In the genomic region with DNA sequence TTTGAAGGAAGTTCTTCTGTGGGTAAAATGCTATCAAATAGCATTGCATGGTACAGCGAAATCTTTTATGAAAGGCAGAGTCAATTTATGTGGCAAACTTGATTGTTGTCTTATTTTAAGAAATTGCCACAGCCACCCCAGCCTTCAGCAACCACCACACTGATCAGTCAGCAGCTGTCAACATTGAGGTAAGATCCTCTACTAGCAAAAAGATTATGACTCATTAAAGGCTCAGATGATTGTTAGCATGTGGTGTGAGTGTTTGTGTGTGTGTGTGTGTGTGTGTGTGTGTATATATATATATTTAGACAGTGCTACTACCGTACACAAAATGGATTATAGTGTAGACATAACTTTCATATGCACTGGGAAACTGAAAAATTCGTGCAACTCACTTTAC, we compare ENCODE assay signal across 16 cellular contexts. TPM values are rescaled to one million over a fixed set of nuclear protein-coding genes. Genes with fewer than 3 reads are reported as not detected.
A peak's percentile ranks its signal among the peaks of the same experiment; 100 is the strongest.
DNase-seq lines count a peak whose midpoint lies in the region; ATAC-seq, FAIRE-seq and TF ChIP-seq lines count a peak whose summit lies in the region.
"Had no signal": no experiment of that assay in that cellular context is flagged by ENCODE, and none has a peak within 500 bp of the region (broad histone marks: within the 10 kb centered on the region; RNA-seq: fewer than 3 reads in every experiment).

No MANE protein-coding gene starts in this region.

- H3K4me2 ChIP-seq in PC-3 (ENCODE audit: low read length) = no peak overlapping the region
- no peak overlapping the region for H3K4me2 ChIP-seq in hepatocyte

- peaks cover 0 to 44% (median 28%) of the 10 kb centered on the region in 9 donors for H3K36me3 ChIP-seq in heart left ventricle
- H3K36me3 ChIP-seq in PC-3 (ENCODE audit: low read depth, low read length) = peaks cover 32% of the 10 kb centered on the region
- peaks cover 4% of the 10 kb centered on the region for H3K36me3 ChIP-seq in hepatocyte (replicated peaks; ENCODE audit: insufficient read depth, low read depth)

- H3F3A ChIP-seq in PC-3 (ENCODE audit: low read length, unreplicated experiment) = peaks cover 6% of the 10 kb centered on the region

- no peak overlapping the region for H3K27ac ChIP-seq in heart left ventricle
- H3K27ac ChIP-seq in PC-3 (ENCODE audit: low read length) = 0 out of 2 replicates have a peak overlapping the region, but pooled peaks have one; percentile 5
- no peak overlapping the region for H3K27ac ChIP-seq in hepatocyte

- CTCF ChIA-PET in PC-3 (lab: Charles Lee) = no interaction called here

- peak in 3 of 4 donors; percentile 54 to 66 (median 59) for ATAC-seq in heart left ventricle
- ATAC-seq in Right ventricle myocardium inferior = no peak
- peak; percentile 88 for ATAC-seq in PC-3
- ATAC-seq: mucosa of descending colon had no signal

- intact Hi-C loops in heart left ventricle (cut with DNase I) = no loop called here
- intact Hi-C loops in Right ventricle myocardium inferior (cut with DNase I) = no loop called here
- intact Hi-C loops in PC-3 (cut with micrococcal nuclease) = loop anchor here (5.0 kb wide), 1 partner anchor 46 kb away; no protein-coding TSS in a partner anchor

- no TSS peak for BruUV-seq in PC-3 (replicated peaks; lab: Mats Ljungman, UMichigan)

- POLR2A ChIA-PET in PC-3 (lab: Charles Lee; ENCODE audit: unreplicated experiment) = no interaction called here

- no peak for TF ChIP-seq POLR2A in heart left ventricle (IDR thresholded peaks at IDR 0.05)

- H3K9me3 ChIP-seq in heart left ventricle = peaks cover 0 to 12% (median 4%) of the 10 kb centered on the region in 12 donors
- peaks cover 7% of the 10 kb centered on the region; the same call in 1 of the 2 replicates for H3K9me3 ChIP-seq in PC-3 (ENCODE audit: low read length)
- no peaks in the 10 kb centered on the region for H3K9me3 ChIP-seq in hepatocyte (ENCODE audit: low read depth)
- H3K9me3 ChIP-seq: mucosa of descending colon had no signal

- H3K9ac ChIP-seq in PC-3 (ENCODE audit: low read length) = no peak overlapping the region

- peaks cover 24% of the 10 kb centered on the region for H3K79me2 ChIP-seq in PC-3 (ENCODE audit: low read length)
- H3K79me2 ChIP-seq in hepatocyte = peaks cover 77% of the 10 kb centered on the region

- no peaks in the 10 kb centered on the region for H3K27me3 ChIP-seq in heart left ventricle
- no peaks in the 10 kb centered on the region for H3K27me3 ChIP-seq in PC-3 (ENCODE audit: low read length)
- no peaks in the 10 kb centered on the region for H3K27me3 ChIP-seq in hepatocyte

- FAIRE-seq in GM19239 (lab: Jason Lieb, UNC) = no peak

- H2AFZ ChIP-seq in PC-3 (ENCODE audit: low read length) (no peak overlapping the region), hepatocyte (no peak overlapping the region)

- WGBS in heart left ventricle, 4 donors = 73 to 85% (median 83%) methylated on average over 3 of the region's 3 CpGs
- WGBS in hepatocyte (ENCODE audit: low lambda C conversion rate, missing lambda C conversion rate) = 95% methylated on average over 3 of the region's 3 CpGs

- H4K20me1 ChIP-seq in PC-3 (ENCODE audit: low read length) (0 out of 2 replicates have a peak, but pooled peaks cover 5% of the 10 kb centered on the region), hepatocyte (ENCODE audit: insufficient read depth, poor library complexity, severe bottlenecking) (peaks cover 11% of the 10 kb centered on the region)

- TF ChIP-seq CTCF in heart left ventricle (IDR thresholded peaks at IDR 0.05) = no peak
- no peak for TF ChIP-seq CTCF in PC-3 (conservative IDR thresholded peaks at IDR 0.05; ENCODE audit: low read depth, low read length)
- no peak for TF ChIP-seq CTCF in hepatocyte (IDR thresholded peaks at IDR 0.05; ENCODE audit: poor library complexity)

- H3K9me2 ChIP-seq in PC-3 (replicated peaks; ENCODE audit: low read length) = no peaks in the 10 kb centered on the region
- H3K9me2 ChIP-seq in hepatocyte (replicated peaks; ENCODE audit: insufficient read depth) = no peaks in the 10 kb centered on the region

- no peak for DNase-seq in heart left ventricle
- no peak for DNase-seq in Right ventricle myocardium inferior (ENCODE audit: missing footprints)
- peak; percentile 73 for DNase-seq in PC-3
- peak; percentile 21 for DNase-seq in fibroblast of gingiva (ENCODE audit: low read depth)
- peak; percentile 6 for DNase-seq in stromal cell of bone marrow (ENCODE audit: low read depth)
- no peak for DNase-seq in hepatocyte (ENCODE audit: low spot score)
- no peak for DNase-seq in NCI-H1694 (lab: John Stamatoyannopoulos, UW)
- no peak for DNase-seq in GM19239 (ENCODE audit: insufficient read length, low spot score)
- DNase-seq: activated CD4-positive, alpha-beta T cell treated with anti-CD3 and anti-CD28 coated beads, Interleukin-2, amount 50 U/mL, for 1 hour; activated naive CD4-positive, alpha-beta T cell treated with anti-CD3 and anti-CD28 coated beads, Interleukin-2, amount 10 ng/mL, durations not matched to agents 7 days and 5 days; mucosa of descending colon; NCI-H1694 treated with DMSO at 0.1 percent for 48 hours; NCI-H510A treated with DMSO at 0.1 percent for 48 hours; stimulated activated CD8-positive, alpha-beta memory T cell treated with anti-CD3 and anti-CD28 coated beads, Interleukin-4, amount 100 ng/mL, for 48 hours had no signal

- H3K4me3 ChIP-seq in heart left ventricle (no peak overlapping the region), PC-3 (ENCODE audit: low read length) (no peak overlapping the region), hepatocyte (no peak overlapping the region)
- H3K4me3 ChIP-seq: mucosa of descending colon had no signal

- H3K4me1 ChIP-seq in heart left ventricle (peaks cover 0 to 26% (median 9%) of the 10 kb centered on the region in 12 donors), PC-3 (ENCODE audit: insufficient read depth, low read length) (peaks cover 21% of the 10 kb centered on the region), hepatocyte (ENCODE audit: insufficient read depth) (no peaks in the 10 kb centered on the region)

RNA-seq across cellular contexts. Expression of a gene that starts 20.1 kb away (rescaled TPM):
- total RNA-seq in heart left ventricle (100 to 1,000 TPM in 2 of 9 donors, 10 to 100 TPM in 7; 44.4 to 106 (median 91.3) TPM), Right ventricle myocardium inferior (104 TPM), PC-3 (2014; rRNA removed) (50.7 and 52.2 TPM in 2 replicates), hepatocyte (122 and 127 TPM in 2 replicates)
- polyA plus RNA-seq in heart left ventricle (100 to 1,000 TPM in 1 of 2 donors, 10 to 100 TPM in 1; 66.6 to 119 TPM), hepatocyte (115 TPM in 2 replicates)

RNA-seq across cellular contexts. Expression of a gene that starts 27.8 kb away (rescaled TPM):
- 10 to 100 TPM in 1 of 9 donors, under 1 TPM in 6, not detected in 2; 0.12 to 18.7 (median 0.17) TPM for total RNA-seq in heart left ventricle
- not detected for polyA plus RNA-seq in heart left ventricle
- 0.46 TPM for total RNA-seq in Right ventricle myocardium inferior
- total RNA-seq in PC-3 (2014; rRNA removed) = 0.44 TPM in 1 of 2 replicates, not detected in the other
- total RNA-seq in hepatocyte = 10.5 and 19.2 TPM in 2 replicates
- polyA plus RNA-seq in hepatocyte = 94.5 and 112 TPM in 2 replicates
- total RNA-seq: mucosa of descending colon; T-helper 1 cell treated with Interleukin-12 subunit alpha and Interleukin-12 subunit beta and Interleukin-4 antibody, amounts not matched to agents 30 ng/mL and 1 ng/mL, for 36 hours had no signal
- polyA plus RNA-seq: urinary bladder had no signal

Comparison
In these comparisons a context has a peak if more than half of its experiments do, and no peak if none do; other contexts are left out.
1. DNase-seq: peak in PC-3 (single experiment), fibroblast of gingiva (single experiment) and stromal cell of bone marrow (single experiment); none in heart left ventricle (0 of 5), Right ventricle myocardium inferior (single experiment), hepatocyte (single experiment), NCI-H1694 (single experiment) and GM19239 (single experiment).